Comparison of ENCODE assay signal across 31 cellular contexts in genomic region chr12:123286997-123287396, GRCh38. TPM values are rescaled to one million over a fixed set of nuclear protein-coding genes. Genes with fewer than 3 reads are reported as not detected.
DNase-seq lines count a peak whose midpoint lies in the region; ATAC-seq and TF ChIP-seq lines count a peak whose summit lies in the region.
"Had no signal": no experiment of that assay in that cellular context is flagged by ENCODE, and none has a peak within 500 bp of the region (broad histone marks: within the 10 kb centered on the region; RNA-seq: fewer than 3 reads in every experiment).

No MANE protein-coding gene starts in this region.

- CTCF ChIA-PET in HEK293 (lab: Yijun Ruan, JAX) (interaction anchor here (0.6 kb wide), 1 partner anchor 190 kb away, joined by 4 read pairs; no protein-coding TSS in a partner anchor), WTC11 (lab: Charles Lee) (no interaction called here)

- no peak overlapping the region for H3K4me2 ChIP-seq in GM23248 (ENCODE audit: unreplicated experiment)

- H3F3A ChIP-seq in GM23248 (ENCODE audit: insufficient read depth), result 0 out of 2 replicates have a peak, but pooled peaks cover 7% of the 10 kb centered on the region

- peaks cover 8% of the 10 kb centered on the region for H3K4me1 Mint-ChIP-seq in WTC11
- H3K4me1 Mint-ChIP-seq in effector memory CD8-positive, alpha-beta T cell (ENCODE audit: low read depth in 2 of 2), result peaks cover 0 to 2% of the 10 kb centered on the region in 2 donors
- H3K4me1 Mint-ChIP-seq: activated CD4-positive, alpha-beta T cell treated with anti-CD3 and anti-CD28 coated beads for 36 hours; activated naive CD8-positive, alpha-beta T cell treated with anti-CD3 and anti-CD28 coated beads, Interleukin-2, amount 10 ng/mL, durations not matched to agents 7 days and 5 days; mesothelial cell of epicardium; naive B cell had no signal

- H3K27me3 Mint-ChIP-seq in WTC11 (ENCODE audit: low read depth), result no peaks in the 10 kb centered on the region
- no peaks in the 10 kb centered on the region for H3K27me3 Mint-ChIP-seq in effector memory CD8-positive, alpha-beta T cell
- H3K27me3 Mint-ChIP-seq: activated CD4-positive, alpha-beta T cell treated with anti-CD3 and anti-CD28 coated beads for 36 hours; activated naive CD8-positive, alpha-beta T cell treated with anti-CD3 and anti-CD28 coated beads, Interleukin-2, amount 10 ng/mL, durations not matched to agents 7 days and 5 days; naive B cell had no signal

- no peaks in the 10 kb centered on the region for H3K9me3 ChIP-seq in HEK293 (ENCODE audit: control insufficient read depth, insufficient read depth, low read depth, low read length)
- H3K9me3 ChIP-seq in GM23248 (ENCODE audit: low read depth), result no peaks in the 10 kb centered on the region
- H3K9me3 ChIP-seq: BE2C, HAP-1, stomach, thyroid gland had no signal

- no peak overlapping the region for H2AFZ ChIP-seq in GM23248

- peaks cover 20% of the 10 kb centered on the region for H3K36me3 Mint-ChIP-seq in WTC11
- H3K36me3 Mint-ChIP-seq in effector memory CD8-positive, alpha-beta T cell (ENCODE audit: insufficient read depth), result peaks cover 12% of the 10 kb centered on the region
- H3K36me3 Mint-ChIP-seq: naive B cell had no signal

- DNase-seq in EH (ENCODE audit: low read depth) (peak; percentile 23), WTC11 (ENCODE audit: low spot score) (no peak), mesenteric fat pad (ENCODE audit: low spot score) (peak; percentile 41), GM23248 (no peak)
- no peak for DNase-seq in effector memory CD8-positive, alpha-beta T cell
- DNase-seq: activated CD4-positive, alpha-beta T cell treated with anti-CD3 and anti-CD28 coated beads for 36 hours; activated T-cell treated with anti-CD3 and anti-CD28 coated beads for 4 hours; BE2C; caudate nucleus; CD8-positive, alpha-beta T cell; DMS 273 treated with DMSO at 0.1 percent for 48 hours; effector CD8-positive, alpha-beta T cell; erythroblast; KBM-7; kidney glomerular epithelial cell; naive B cell; NCI-H1092 treated with DMSO at 0.1 percent for 48 hours; NCI-H187; NCI-H446 treated with DMSO at 0.1 percent for 48 hours; occipital lobe; stimulated activated CD4-positive, alpha-beta T cell treated with anti-CD3 and anti-CD28 coated beads, Interleukin-4, amount 100 ng/mL, for 1 hour; stomach; thyroid gland had no signal

- H3K4me3 ChIP-seq in HEK293 (ENCODE audit: low read depth, low read length), result no peak overlapping the region
- no peak overlapping the region for H3K4me3 ChIP-seq in GM23248
- H3K4me3 ChIP-seq: coronary artery, GM12878, HAP-1, stomach, thyroid gland had no signal

- no peak overlapping the region for H3K4me3 Mint-ChIP-seq in WTC11
- H3K4me3 Mint-ChIP-seq in effector memory CD8-positive, alpha-beta T cell, result no peak overlapping the region
- H3K4me3 Mint-ChIP-seq: activated CD4-positive, alpha-beta T cell treated with anti-CD3 and anti-CD28 coated beads for 36 hours; activated naive CD8-positive, alpha-beta T cell treated with anti-CD3 and anti-CD28 coated beads, Interleukin-2, amount 10 ng/mL, durations not matched to agents 7 days and 5 days; CD8-positive, alpha-beta T cell; mesothelial cell of epicardium; naive B cell; T-helper 1 cell treated with Interleukin-12 subunit alpha and Interleukin-12 subunit beta and Interleukin-4 antibody, amounts not matched to agents 30 μg/mL and 1 μg/mL, for 36 hours had no signal

- no peaks in the 10 kb centered on the region for H3K9me2 ChIP-seq in GM23248 (ENCODE audit: insufficient read depth)

- 0 out of 2 replicates have a peak overlapping the region, but pooled peaks have one; percentile 9 for H3K27ac ChIP-seq in HEK293 (ENCODE audit: extremely low read depth, low read depth, low read length)
- no peak overlapping the region for H3K27ac ChIP-seq in GM23248
- H3K27ac ChIP-seq: coronary artery, stomach, thyroid gland had no signal

- peak; percentile 81 for ATAC-seq in WTC11
- no peak for ATAC-seq in GM18873 (IDR thresholded peaks at IDR 0.05; ENCODE audit: low FRiP score, unreplicated experiment)
- no peak for ATAC-seq in effector memory CD8-positive, alpha-beta T cell (replicated peaks)
- ATAC-seq: activated CD4-positive, alpha-beta T cell treated with anti-CD3 and anti-CD28 coated beads for 36 hours; CD8-positive, alpha-beta T cell; GM12878 had no signal

- no peaks in the 10 kb centered on the region for H3K9me3 Mint-ChIP-seq in WTC11
- H3K9me3 Mint-ChIP-seq in effector memory CD8-positive, alpha-beta T cell, result no peaks in the 10 kb centered on the region
- H3K9me3 Mint-ChIP-seq: activated naive CD8-positive, alpha-beta T cell treated with anti-CD3 and anti-CD28 coated beads, Interleukin-2, amount 10 ng/mL, durations not matched to agents 7 days and 5 days; CD8-positive, alpha-beta T cell; mesothelial cell of epicardium; naive B cell; T-helper 1 cell treated with Interleukin-12 subunit alpha and Interleukin-12 subunit beta and Interleukin-4 antibody, amounts not matched to agents 30 μg/mL and 1 μg/mL, for 36 hours had no signal

- POLR2A ChIA-PET in HEK293 (lab: Yijun Ruan, JAX) (no interaction called here), WTC11 (lab: Charles Lee) (no interaction called here)

- H3K27me3 ChIP-seq in GM23248 (replicated peaks; ENCODE audit: insufficient read depth), result no peaks in the 10 kb centered on the region
- H3K27me3 ChIP-seq: BE2C, stomach, thyroid gland had no signal

- H3K9ac ChIP-seq in GM23248, result no peak overlapping the region

- H3K79me2 ChIP-seq in GM23248 (ENCODE audit: insufficient read depth), result no peaks in the 10 kb centered on the region

- WGBS in GM23248 (ENCODE audit: low coverage in 1 of 2, low lambda C conversion rate in 2 of 2, missing lambda C conversion rate in 2 of 2), 2 experiments, result 72% methylated on average over 4 of the region's 4 CpGs

- in situ Hi-C loops in GM23248 (cut with MboI), result no loop called here

- no peaks in the 10 kb centered on the region for H4K20me1 ChIP-seq in GM23248 (ENCODE audit: insufficient read depth)

- no peaks in the 10 kb centered on the region for H3K4me1 ChIP-seq in HEK293 (ENCODE audit: control insufficient read depth, insufficient read depth, low read length)
- no peaks in the 10 kb centered on the region for H3K4me1 ChIP-seq in GM23248 (ENCODE audit: insufficient read depth)
- H3K4me1 ChIP-seq: BE2C, stomach, thyroid gland had no signal

- H3K36me3 ChIP-seq in HEK293 (ENCODE audit: control insufficient read depth in 2 of 2, insufficient read depth in 1 of 2, low read length in 2 of 2) (peaks cover 0 to 24% of the 10 kb centered on the region in 2 experiments; a peak in 2 of 3 replicates), GM23248 (ENCODE audit: low read depth) (peaks cover 6% of the 10 kb centered on the region)

- TF ChIP-seq CTCF in HEK293 (tag by site-specific recombination; IDR thresholded peaks at IDR 0.05) (no peak), WTC11 (IDR thresholded peaks at IDR 0.05) (no peak)

- H3K27ac Mint-ChIP-seq in WTC11, result peak overlapping the region; percentile 79
- H3K27ac Mint-ChIP-seq in effector memory CD8-positive, alpha-beta T cell, result no peak overlapping the region
- H3K27ac Mint-ChIP-seq: activated CD4-positive, alpha-beta T cell treated with anti-CD3 and anti-CD28 coated beads for 36 hours; activated naive CD8-positive, alpha-beta T cell treated with anti-CD3 and anti-CD28 coated beads, Interleukin-2, amount 10 ng/mL, durations not matched to agents 7 days and 5 days; CD8-positive, alpha-beta T cell; mesothelial cell of epicardium; T-helper 1 cell treated with Interleukin-12 subunit alpha and Interleukin-12 subunit beta and Interleukin-4 antibody, amounts not matched to agents 30 μg/mL and 1 μg/mL, for 36 hours had no signal

TF ChIP-seq in HEK293, 187 proteins besides CTCF, POLR2A, EP300 and RAD21:
- TF ChIP-seq ZNF791 (tag by site-specific recombination; IDR thresholded peaks at IDR 0.05), result no peak
- no peak for TF ChIP-seq SP7 (tag by site-specific recombination; IDR thresholded peaks at IDR 0.05)

TF ChIP-seq in WTC11, 78 proteins besides CTCF, POLR2A, EP300 and RAD21:
- no peak for TF ChIP-seq HMGXB4 (CRISPR knock-in tag; IDR thresholded peaks at IDR 0.05)
TF ChIP-seq in WTC11: peak in this region for 0.

RNA-seq across cellular contexts. Expression of gene CDK2AP1, which starts 15.3 kb away (rescaled TPM):
- total RNA-seq in WTC11 (2021), result 138 to 151 TPM (median 142 TPM) in 3 replicates
- total RNA-seq in mesenteric fat pad, result 105 TPM
- 425 and 481 TPM in 2 replicates for total RNA-seq in GM23248 (2014; rRNA removed; shearing (Covaris generic))
- 91.0 and 95.0 TPM in 2 replicates for polyA plus RNA-seq in GM23248 (2016; fragmentation: Nextera tagmentation; extraction: Ambion mirVana)

RNA-seq across cellular contexts. Expression of gene MTRFR, which starts 53.8 kb away (rescaled TPM):
- total RNA-seq in WTC11 (2021), result 14.0 to 15.7 TPM (median 14.7 TPM) in 3 replicates
- total RNA-seq in mesenteric fat pad, result 5.4 TPM
- 3.7 and 7.5 TPM in 2 replicates for total RNA-seq in GM23248 (2014; rRNA removed; shearing (Covaris generic))
- 21.3 and 22.9 TPM in 2 replicates for polyA plus RNA-seq in GM23248 (2016; fragmentation: Nextera tagmentation; extraction: Ambion mirVana)

RNA-seq across cellular contexts. Expression of gene MPHOSPH9, which starts 54.1 kb away (rescaled TPM):
- total RNA-seq in WTC11 (2021) (47.5 to 59.0 TPM (median 52.8 TPM) in 3 replicates), mesenteric fat pad (12.8 TPM)
- 26.6 and 51.6 TPM in 2 replicates for total RNA-seq in GM23248 (2014; rRNA removed; shearing (Covaris generic))
- 11.3 and 18.0 TPM in 2 replicates for polyA plus RNA-seq in GM23248 (2016; fragmentation: Nextera tagmentation; extraction: Ambion mirVana)

Comparison
In these comparisons a context has a peak if more than half of its experiments do, and no peak if none do; other contexts are left out.
1. DNase-seq: peak in EH (single experiment) and mesenteric fat pad (single experiment); none in WTC11 (single experiment), GM23248 (single experiment) and effector memory CD8-positive, alpha-beta T cell (0 of 3).